12 cellular contexts compared by ENCODE assay signal in the genomic region with DNA sequence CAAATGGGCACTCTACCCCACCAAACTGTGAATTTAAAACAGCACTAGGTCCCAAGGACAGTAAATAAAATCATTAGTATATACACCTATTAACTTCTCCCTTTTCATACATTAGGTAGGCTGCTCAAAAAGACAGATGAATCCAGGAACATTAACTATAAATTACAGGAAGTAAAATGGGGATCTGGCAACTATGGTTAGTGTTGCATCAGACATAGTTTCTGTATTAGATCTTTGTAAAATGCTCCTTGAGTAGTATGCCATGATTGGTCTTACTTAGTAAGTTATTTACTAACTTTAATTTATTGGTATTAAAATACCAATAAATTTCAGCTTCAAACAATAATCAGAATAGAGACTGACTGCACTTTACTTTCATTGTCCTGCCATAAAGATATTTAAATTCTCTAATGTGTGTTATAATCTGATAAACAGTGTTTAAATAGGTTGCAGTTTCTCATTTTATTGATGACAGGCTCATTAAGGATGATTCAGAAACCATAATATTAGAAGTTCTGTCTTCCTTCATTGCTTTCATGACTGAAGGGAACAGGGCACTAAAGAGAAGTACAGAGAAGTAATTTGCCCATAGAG. TPM values are rescaled to one million over a fixed set of nuclear protein-coding genes. Genes with fewer than 3 reads are reported as not detected.
DNase-seq lines count a peak whose midpoint lies in the region; ATAC-seq and TF ChIP-seq lines count a peak whose summit lies in the region.
"Had no signal": no experiment of that assay in that cellular context is flagged by ENCODE, and none has a peak within 500 bp of the region (broad histone marks: within the 10 kb centered on the region; RNA-seq: fewer than 3 reads in every experiment).

No MANE protein-coding gene starts in this region.

- BruUV-seq in OCI-LY7 (replicated peaks; lab: Mats Ljungman, UMichigan) = no TSS peak

- no peak overlapping the region for H3K4me3 ChIP-seq in OCI-LY7 (ENCODE audit: low read depth, low read length, poor library complexity, severe bottlenecking)
- H3K4me3 ChIP-seq in smooth muscle cell = no peak overlapping the region
- H3K4me3 ChIP-seq: skin epidermis had no signal

- no peaks in the 10 kb centered on the region for H3K79me2 ChIP-seq in OCI-LY7 (ENCODE audit: insufficient read depth, low read depth, low read length)
- H3K79me2 ChIP-seq in smooth muscle cell (ENCODE audit: low read depth) = no peaks in the 10 kb centered on the region

- H3K9ac ChIP-seq in smooth muscle cell (ENCODE audit: low read depth) = no peak overlapping the region

- ATAC-seq in activated naive CD4-positive, alpha-beta T cell treated with anti-CD3 and anti-CD28 coated beads, Interleukin-2, amount 50 U/mL, for 72 hours = no peak

- peak overlapping the region; percentile 61 for H3K27ac Mint-ChIP-seq in activated naive CD4-positive, alpha-beta T cell treated with anti-CD3 and anti-CD28 coated beads for 36 hours
- H3K27ac Mint-ChIP-seq in activated naive CD4-positive, alpha-beta T cell treated with anti-CD3 and anti-CD28 coated beads, Interleukin-2, amount 50 U/mL, for 72 hours = peak overlapping the region in 1 of 2 donors; percentile 90
- H3K27ac Mint-ChIP-seq in chondrocyte (ENCODE audit: unreplicated experiment) (peak overlapping the region; percentile 34), progenitor cell of endocrine pancreas (no peak overlapping the region), glutamatergic neuron (ENCODE audit: unreplicated experiment) (no peak overlapping the region)

- no peaks in the 10 kb centered on the region for H3F3A ChIP-seq in smooth muscle cell (ENCODE audit: low read depth)

- H3K4me1 ChIP-seq in OCI-LY7 (ENCODE audit: insufficient read depth, low read length, poor library complexity, severe bottlenecking) (peaks cover 12% of the 10 kb centered on the region), smooth muscle cell (ENCODE audit: low read depth) (no peaks in the 10 kb centered on the region)

- H3K27me3 Mint-ChIP-seq in activated naive CD4-positive, alpha-beta T cell treated with anti-CD3 and anti-CD28 coated beads for 36 hours (ENCODE audit: low read depth) = no peaks in the 10 kb centered on the region
- H3K27me3 Mint-ChIP-seq in chondrocyte (ENCODE audit: low read depth) = no peaks in the 10 kb centered on the region
- no peaks in the 10 kb centered on the region for H3K27me3 Mint-ChIP-seq in progenitor cell of endocrine pancreas
- H3K27me3 Mint-ChIP-seq in glutamatergic neuron (ENCODE audit: unreplicated experiment) = peaks cover 2% of the 10 kb centered on the region

- no peaks in the 10 kb centered on the region for H3K9me2 ChIP-seq in OCI-LY7 (ENCODE audit: insufficient read depth, low read length)

- H3K27me3 ChIP-seq in smooth muscle cell (ENCODE audit: low read depth) = no peaks in the 10 kb centered on the region

- no peak overlapping the region for H3K4me3 Mint-ChIP-seq in activated naive CD4-positive, alpha-beta T cell treated with anti-CD3 and anti-CD28 coated beads for 36 hours
- H3K4me3 Mint-ChIP-seq in chondrocyte (ENCODE audit: unreplicated experiment) = no peak overlapping the region
- H3K4me3 Mint-ChIP-seq in progenitor cell of endocrine pancreas (ENCODE audit: low read depth) = no peak overlapping the region
- no peak overlapping the region for H3K4me3 Mint-ChIP-seq in glutamatergic neuron (ENCODE audit: unreplicated experiment)

- CTCF ChIA-PET in activated naive CD4-positive, alpha-beta T cell treated with anti-CD3 and anti-CD28 coated beads for 36 hours (lab: Charles Lee) = interaction anchor here (0.6 kb wide), 2 partner anchors 248 to 329 kb away, joined by 4 to 7 read pairs; no protein-coding TSS in a partner anchor
- CTCF ChIA-PET in OCI-LY7 (lab: Charles Lee; ENCODE audit: unreplicated experiment) = no interaction called here

- peak overlapping the region; percentile 16; the same call in 1 of the 2 replicates for H3K4me2 ChIP-seq in OCI-LY7 (ENCODE audit: low read length)
- H3K4me2 ChIP-seq in smooth muscle cell = no peak overlapping the region

- H3K9me3 ChIP-seq in OCI-LY7 (ENCODE audit: low read length) (peaks cover 4% of the 10 kb centered on the region; the same call in 1 of the 2 replicates), smooth muscle cell (replicated peaks; ENCODE audit: low read depth) (no peaks in the 10 kb centered on the region)

- H3K9me3 Mint-ChIP-seq in activated naive CD4-positive, alpha-beta T cell treated with anti-CD3 and anti-CD28 coated beads for 36 hours = no peaks in the 10 kb centered on the region
- H3K9me3 Mint-ChIP-seq in activated naive CD4-positive, alpha-beta T cell treated with anti-CD3 and anti-CD28 coated beads, Interleukin-2, amount 50 U/mL, for 72 hours = no peaks in the 10 kb centered on the region
- no peaks in the 10 kb centered on the region for H3K9me3 Mint-ChIP-seq in chondrocyte (ENCODE audit: low read depth)
- H3K9me3 Mint-ChIP-seq in progenitor cell of endocrine pancreas (ENCODE audit: low read depth) = no peaks in the 10 kb centered on the region
- peaks cover 2% of the 10 kb centered on the region for H3K9me3 Mint-ChIP-seq in glutamatergic neuron (ENCODE audit: unreplicated experiment)

- no peaks in the 10 kb centered on the region; the same call in 1 of the 2 replicates for H3K36me3 ChIP-seq in OCI-LY7 (ENCODE audit: insufficient read depth, low read length)
- no peaks in the 10 kb centered on the region for H3K36me3 ChIP-seq in smooth muscle cell (ENCODE audit: low read depth)

- TF ChIP-seq CTCF in OCI-LY7 (conservative IDR thresholded peaks at IDR 0.05; ENCODE audit: low read length) (no peak), chondrocyte (IDR thresholded peaks at IDR 0.05) (no peak), smooth muscle cell (IDR thresholded peaks at IDR 0.05; ENCODE audit: borderline replicate concordance, insufficient read depth, poor library complexity, severe bottlenecking) (no peak), progenitor cell of endocrine pancreas (IDR thresholded peaks at IDR 0.05; ENCODE audit: unreplicated experiment) (no peak), glutamatergic neuron (IDR thresholded peaks at IDR 0.05; ENCODE audit: partially characterized antibody, unreplicated experiment) (no peak)

- peak overlapping the region; percentile 82 for H2AFZ ChIP-seq in OCI-LY7 (ENCODE audit: low read length)
- peak overlapping the region; percentile 62 for H2AFZ ChIP-seq in smooth muscle cell (ENCODE audit: low read depth)

- DNase-seq in activated naive CD4-positive, alpha-beta T cell treated with anti-CD3 and anti-CD28 coated beads for 36 hours = no peak
- DNase-seq in activated naive CD4-positive, alpha-beta T cell treated with anti-CD3 and anti-CD28 coated beads, Interleukin-2, amount 50 U/mL, for 72 hours (ENCODE audit: low spot score in 2 of 2) = no peak
- peak; percentile 65 for DNase-seq in OCI-LY7 (ENCODE audit: low spot score)
- no peak for DNase-seq in chondrocyte (ENCODE audit: low spot score)
- DNase-seq in smooth muscle cell (lab: John Stamatoyannopoulos, UW; ENCODE audit: unreplicated experiment) = no peak
- DNase-seq in progenitor cell of endocrine pancreas (ENCODE audit: low spot score, unreplicated experiment) = no peak
- DNase-seq in glutamatergic neuron = no peak
- DNase-seq in putamen (ENCODE audit: low spot score) = no peak
- DNase-seq: H7; NCI-H1048; stimulated activated CD8-positive, alpha-beta memory T cell treated with anti-CD3 and anti-CD28 coated beads, Interleukin-4, amount 100 ng/mL, for 48 hours had no signal

- H4K20me1 ChIP-seq in OCI-LY7 (ENCODE audit: insufficient read depth, low read length) = no peaks in the 10 kb centered on the region
- no peaks in the 10 kb centered on the region for H4K20me1 ChIP-seq in smooth muscle cell (ENCODE audit: low read depth)

- POLR2A ChIA-PET in OCI-LY7 (lab: Charles Lee) = interaction anchor here (0.6 to 3.4 kb wide), 7 partner anchors 10 to 347 kb away, joined by 3 to 30 read pairs (median 3); a partner anchor contains a TSS

- intact Hi-C loops in activated naive CD4-positive, alpha-beta T cell treated with anti-CD3 and anti-CD28 coated beads for 36 hours (cut with micrococcal nuclease) = no loop called here
- intact Hi-C loops in OCI-LY7 (cut with micrococcal nuclease; ENCODE audit: unreplicated experiment) = no loop called here

- H3K27ac ChIP-seq in OCI-LY7 (ENCODE audit: low read depth, low read length, poor library complexity, severe bottlenecking) (peak overlapping the region; percentile 48), smooth muscle cell (ENCODE audit: low read depth) (no peak overlapping the region)
- H3K27ac ChIP-seq: skin epidermis had no signal

- peaks cover 4% of the 10 kb centered on the region for H3K4me1 Mint-ChIP-seq in activated naive CD4-positive, alpha-beta T cell treated with anti-CD3 and anti-CD28 coated beads for 36 hours (ENCODE audit: low read depth)
- peaks cover 6% of the 10 kb centered on the region for H3K4me1 Mint-ChIP-seq in chondrocyte (ENCODE audit: low read depth)
- H3K4me1 Mint-ChIP-seq in progenitor cell of endocrine pancreas (ENCODE audit: low read depth) = no peaks in the 10 kb centered on the region
- peaks cover 18% of the 10 kb centered on the region for H3K4me1 Mint-ChIP-seq in glutamatergic neuron (ENCODE audit: low read depth, unreplicated experiment)

- H3K36me3 Mint-ChIP-seq in activated naive CD4-positive, alpha-beta T cell treated with anti-CD3 and anti-CD28 coated beads for 36 hours (ENCODE audit: low read depth) = no peaks in the 10 kb centered on the region
- no peaks in the 10 kb centered on the region for H3K36me3 Mint-ChIP-seq in activated naive CD4-positive, alpha-beta T cell treated with anti-CD3 and anti-CD28 coated beads, Interleukin-2, amount 50 U/mL, for 72 hours
- H3K36me3 Mint-ChIP-seq in chondrocyte (ENCODE audit: low read depth) (no peaks in the 10 kb centered on the region), progenitor cell of endocrine pancreas (ENCODE audit: insufficient read depth) (peaks cover 2% of the 10 kb centered on the region), glutamatergic neuron (ENCODE audit: unreplicated experiment) (no peaks in the 10 kb centered on the region)

RNA-seq across cellular contexts. Expression of a gene that starts 31.1 kb away (rescaled TPM):
- 10 to 100 TPM; 12.9 to 18.9 TPM for total RNA-seq in activated naive CD4-positive, alpha-beta T cell treated with anti-CD3 and anti-CD28 coated beads for 36 hours
- 10 to 100 TPM; 10.6 to 15.3 TPM for total RNA-seq in activated naive CD4-positive, alpha-beta T cell treated with anti-CD3 and anti-CD28 coated beads, Interleukin-2, amount 50 U/mL, for 72 hours
- total RNA-seq in OCI-LY7 (2014; rRNA removed; shearing (Covaris generic)) = 40.5 and 41.2 TPM in 2 replicates
- 47.5 and 51.0 TPM in 2 replicates for total RNA-seq in OCI-LY7 (2022)
- total RNA-seq in chondrocyte = 23.0 to 33.2 TPM (median 31.0 TPM) in 3 replicates
- total RNA-seq in smooth muscle cell = 33.5 and 38.5 TPM in 2 replicates
- polyA plus RNA-seq in smooth muscle cell = 13.5 and 14.0 TPM in 2 replicates
- total RNA-seq in progenitor cell of endocrine pancreas = 80.5 and 81.3 TPM in 2 replicates
- total RNA-seq in glutamatergic neuron (ENCODE audit: unreplicated experiment) = 48.6 TPM

Comparison
In these comparisons a context has a peak if more than half of its experiments do, and no peak if none do; other contexts are left out.
1. H3K27ac Mint-ChIP-seq: peak in activated naive CD4-positive, alpha-beta T cell treated with anti-CD3 and anti-CD28 coated beads for 36 hours (single experiment) and chondrocyte (single experiment); none in progenitor cell of endocrine pancreas (single experiment) and glutamatergic neuron (single experiment).